ENCODE assay signal across 8 cellular contexts in genomic region chr16:47143329-47143676, GRCh38. TPM values are rescaled to one million over a fixed set of nuclear protein-coding genes. Genes with fewer than 3 reads are reported as not detected.
A peak's percentile ranks its signal among the peaks of the same experiment; 100 is the strongest.
DNase-seq lines count a peak whose midpoint lies in the region; ATAC-seq and TF ChIP-seq lines count a peak whose summit lies in the region.

No MANE protein-coding gene starts in this region.

- H3K4me2 ChIP-seq in parathyroid adenoma (ENCODE audit: low read length), result peak overlapping the region; percentile 97

- DNase-seq in G401 (ENCODE audit: low spot score) (peak; percentile 36), SHP77 treated with DMSO at 0.1 percent for 48 hours (lab: John Stamatoyannopoulos, UW) (peak; percentile 68), globus pallidus (ENCODE audit: low spot score) (peak; percentile 17), middle frontal gyrus (ENCODE audit: extremely low spot score, low spot score) (no peak)
- DNase-seq in activated effector memory CD4-positive, alpha-beta T cell treated with anti-CD3 and anti-CD28 coated beads, Interleukin-2, amount 50 U/mL, for 16 hours, result peak; percentile 90

- no peaks in the 10 kb centered on the region for H3K9me3 ChIP-seq in parathyroid adenoma (ENCODE audit: control insufficient read depth, low read length)

- no peaks in the 10 kb centered on the region for H3K27me3 Mint-ChIP-seq in IgD-negative memory B cell

- no peaks in the 10 kb centered on the region for H3K79me2 ChIP-seq in parathyroid adenoma

- peaks cover 6 to 23% (median 16%) of the 10 kb centered on the region in 3 donors for H3K4me1 Mint-ChIP-seq in IgD-negative memory B cell

- H3K36me3 Mint-ChIP-seq in IgD-negative memory B cell, result no peaks in the 10 kb centered on the region

- ATAC-seq in GM21786 (IDR thresholded peaks at IDR 0.05; ENCODE audit: unreplicated experiment), result peak; percentile 54

- H3K27ac Mint-ChIP-seq in IgD-negative memory B cell, result no peak overlapping the region

- peak overlapping the region in 3 of 4 donors; percentile 73 to 91 (median 83) for H3K4me3 Mint-ChIP-seq in IgD-negative memory B cell

- H3K4me1 ChIP-seq in parathyroid adenoma, result no peaks in the 10 kb centered on the region

- H2AFZ ChIP-seq in parathyroid adenoma, result peak overlapping the region; percentile 88

- H3K27me3 ChIP-seq in parathyroid adenoma (ENCODE audit: control insufficient read depth, insufficient read depth, low read length), result no peaks in the 10 kb centered on the region

- no peak overlapping the region for H3K9ac ChIP-seq in parathyroid adenoma

- H3K27ac ChIP-seq in parathyroid adenoma, result no peak overlapping the region

- in situ Hi-C loops in G401 (cut with HindIII; ENCODE audit: low sequenced_read_pairs), result no loop called here

- peak; percentile 53 for TF ChIP-seq CTCF in parathyroid adenoma (IDR thresholded peaks at IDR 0.05)

- H3K4me3 ChIP-seq in parathyroid adenoma (ENCODE audit: low read depth, low read length), result peak overlapping the region; percentile 61

- no peaks in the 10 kb centered on the region for H3K9me3 Mint-ChIP-seq in IgD-negative memory B cell

- no peaks in the 10 kb centered on the region for H3K36me3 ChIP-seq in parathyroid adenoma (ENCODE audit: control insufficient read depth, insufficient read depth, low read length)

RNA-seq across cellular contexts. Expression of gene NETO2, which starts 0.4 kb away (rescaled TPM):
- total RNA-seq in G401 (2014; rRNA removed; shearing (Covaris generic)), result 31.1 and 50.8 TPM in 2 replicates
- 2.5 TPM for polyA plus RNA-seq in IgD-negative memory B cell
